Comparison of ENCODE assay signal across 20 cellular contexts in the genomic region with DNA sequence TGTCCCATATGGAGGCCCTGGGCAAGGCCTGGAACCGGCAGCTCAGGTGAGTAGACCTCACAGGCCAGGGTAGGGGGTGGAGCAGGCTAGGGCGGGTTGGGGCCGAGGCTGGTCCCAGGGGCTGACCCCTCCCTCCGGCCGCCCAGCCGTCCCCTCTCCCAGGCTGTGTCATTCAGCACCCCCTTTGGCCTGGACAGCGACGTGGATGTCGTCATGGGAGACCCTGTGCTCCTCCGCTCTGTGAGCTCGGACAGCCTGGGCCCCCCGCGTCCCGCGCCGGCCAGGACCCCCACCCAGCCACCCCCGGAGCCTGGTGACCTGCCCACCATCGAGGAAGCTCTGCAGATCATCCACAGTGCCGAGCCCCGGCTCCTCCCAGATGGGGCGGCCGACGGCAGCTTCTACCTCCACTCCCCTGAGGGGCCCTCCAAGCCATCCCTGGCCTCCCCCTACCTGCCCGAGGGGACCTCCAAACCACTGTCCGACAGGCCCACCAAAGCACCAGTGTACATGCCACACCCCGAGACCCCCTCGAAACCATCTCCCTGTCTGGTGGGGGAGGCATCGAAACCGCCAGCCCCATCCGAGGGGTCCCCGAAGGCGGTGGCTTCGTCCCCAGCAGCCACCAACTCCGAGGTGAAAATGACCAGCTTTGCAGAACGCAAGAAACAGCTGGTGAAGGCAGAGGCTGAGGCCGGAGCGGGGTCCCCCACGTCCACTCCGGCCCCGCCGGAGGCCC. TPM values are rescaled to one million over a fixed set of nuclear protein-coding genes. Genes with fewer than 3 reads are reported as not detected.
"Had no signal": no experiment of that assay in that cellular context is flagged by ENCODE, and none has a peak within 500 bp of the region (broad histone marks: within the 10 kb centered on the region; RNA-seq: fewer than 3 reads in every experiment).

No MANE protein-coding gene starts in this region.

- H3K27me3 ChIP-seq: neural progenitor cell, pancreas, stomach, testis, upper lobe of left lung had no signal

- H3K9me3 ChIP-seq: pancreas, stomach, testis, upper lobe of left lung had no signal

- H3K27ac ChIP-seq: neural progenitor cell, pancreas, stomach, testis, upper lobe of left lung had no signal

- H3K36me3 ChIP-seq: neural progenitor cell had no signal

- H3K4me2 ChIP-seq: neural progenitor cell had no signal

- H3K4me1 ChIP-seq: neural progenitor cell, pancreas, stomach had no signal

- DNase-seq: activated CD4-positive, alpha-beta T cell treated with anti-CD3 and anti-CD28 coated beads, Interleukin-2, amount 50 U/mL, for 1 hour; activated CD4-positive, CD25-positive, alpha-beta regulatory T cell; activated naive CD4-positive, alpha-beta T cell treated with Interleukin-2 at 50 U/mL for 16 hours; anterior cingulate cortex; cerebellar nuclear complex; effector memory CD4-positive, alpha-beta T cell; head of caudate nucleus; immature natural killer cell; left cardiac atrium; mammary epithelial cell; stimulated activated CD4-positive, alpha-beta T cell treated with anti-CD3 and anti-CD28 coated beads, Interleukin-1b, Interleukin-23, amount 100 ng/mL, for 48 hours; stomach; testis had no signal

- ATAC-seq: activated T-helper 17 cell treated with anti-CD3 and anti-CD28 coated beads, Interleukin-2, amount 50 U/mL, for 72 hours; left cardiac atrium had no signal

- H2AFZ ChIP-seq: neural progenitor cell had no signal

- H3K4me3 ChIP-seq: neural progenitor cell, pancreas, stomach, testis, upper lobe of left lung had no signal

RNA-seq across cellular contexts. Expression of a gene that starts 16.0 kb away (rescaled TPM):
- total RNA-seq: fibroblast of lung had no signal

RNA-seq across cellular contexts. Expression of a gene that starts 21.8 kb away (rescaled TPM):
- total RNA-seq: activated CD8-positive, alpha-beta memory T cell treated with anti-CD3 and anti-CD28 coated beads for 36 hours; fibroblast of lung; frontal cortex; left cardiac atrium had no signal
